8 cellular contexts compared by ENCODE assay signal in the genomic region with DNA sequence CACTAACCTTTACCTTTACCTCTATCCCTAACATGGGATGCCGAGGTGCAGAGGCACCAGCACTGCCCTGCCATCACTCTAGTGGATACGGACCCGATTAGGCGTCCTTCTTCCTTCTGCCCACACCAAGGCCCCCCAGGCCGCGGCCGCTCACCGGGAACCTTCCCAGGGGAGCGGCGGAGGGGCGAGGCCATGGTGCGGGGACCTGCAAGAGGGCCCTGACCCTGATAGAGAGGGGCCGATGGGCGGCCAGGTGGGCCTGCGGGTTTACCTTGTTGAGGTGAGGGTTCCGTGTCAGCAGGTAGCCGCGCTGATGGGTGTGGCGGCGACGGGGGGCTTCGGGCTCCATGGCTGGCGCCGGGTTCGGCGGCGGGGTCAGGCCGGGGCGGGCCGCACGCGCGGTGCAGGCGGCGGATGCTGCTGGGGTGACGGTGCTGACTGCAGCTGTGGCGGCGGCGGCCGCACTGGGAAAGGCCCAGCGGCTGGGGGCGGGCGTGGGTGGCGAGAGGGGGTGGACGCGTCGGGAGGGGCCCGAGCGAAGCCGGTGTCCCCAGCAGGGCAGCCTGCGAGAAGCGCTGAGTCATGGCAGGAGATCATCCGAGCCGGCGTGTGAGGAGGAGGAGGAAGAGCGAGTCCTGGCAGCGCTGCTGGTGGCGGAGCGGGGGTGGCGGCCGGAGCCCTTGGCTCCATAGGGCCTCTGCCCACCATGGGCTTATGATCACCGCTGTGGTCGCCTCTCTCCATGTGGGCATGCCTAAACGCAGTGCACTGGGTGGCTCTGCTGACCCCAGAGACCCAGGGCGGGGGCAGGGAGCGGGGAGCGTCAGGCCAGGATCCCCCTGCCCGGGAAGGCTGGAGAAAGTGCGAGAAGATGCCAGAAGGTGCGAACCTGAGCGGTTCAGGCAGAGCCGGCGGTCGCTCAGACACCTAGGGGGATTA. TPM values are rescaled to one million over a fixed set of nuclear protein-coding genes. Genes with fewer than 3 reads are reported as not detected.
DNase-seq lines count a peak whose midpoint lies in the region; ATAC-seq, FAIRE-seq and TF ChIP-seq lines count a peak whose summit lies in the region.

ME1 (minus strand) TSS at position 446 of the 939 bp plus-strand sequence; CDS start at position 349, 97 bp downstream.

- H3K9me3 ChIP-seq in kidney (ENCODE audit: control insufficient read depth in 1 of 2, low read length in 2 of 2) = no peaks in the 10 kb centered on the region

- H3K4me3 ChIP-seq in kidney (ENCODE audit: low read length in 2 of 2) = peak within 1 kb of the TSS; percentile 56 to 61

- TF ChIP-seq CTCF in GM20000 (IDR thresholded peaks at IDR 0.05; ENCODE audit: extremely low read depth, missing control alignments) (no peak), kidney (IDR thresholded peaks at IDR 0.05; ENCODE audit: borderline replicate concordance, extremely low read depth, insufficient read depth) (no peak)

- intact Hi-C loops in kidney (cut with DNase I) = no loop called here

- FAIRE-seq in kidney (lab: Jason Lieb, UNC) = no peak

- peak within 1 kb of the TSS in 1 of 2 donors; percentile 41 for H3K9ac ChIP-seq in kidney (ENCODE audit: low read length in 2 of 2)

- H3K27ac ChIP-seq in cingulate gyrus (ENCODE audit: low read depth, low read length) = peak within 1 kb of the TSS; percentile 84
- no peak within 1 kb of the TSS for H3K27ac ChIP-seq in kidney (ENCODE audit: low read depth in 2 of 2, low read length in 2 of 2)

- H3K36me3 ChIP-seq in kidney (ENCODE audit: control insufficient read depth in 1 of 2, insufficient read depth in 2 of 2, low read length in 2 of 2) = no peaks in the 10 kb centered on the region

- H3K4me1 ChIP-seq in kidney (ENCODE audit: control insufficient read depth in 1 of 2, insufficient read depth in 1 of 2, low read depth in 1 of 2, low read length in 2 of 2) = peaks cover 0 to 3% of the 10 kb centered on the region in 2 donors

- ATAC-seq in HG03558 (IDR thresholded peaks at IDR 0.05; ENCODE audit: extremely low read depth, unreplicated experiment) = peak; percentile 79

- DNase-seq in Daoy (ENCODE audit: low read depth) (peak; percentile 93), GM20000 (ENCODE audit: low spot score) (peak; percentile 86), T1000 (lab: John Stamatoyannopoulos, UW) (peak; percentile 48), kidney (peak; percentile 88), OCI-M1 (lab: John Stamatoyannopoulos, UW) (no peak)
- DNase-seq in stimulated activated CD4-positive, alpha-beta T cell treated with anti-CD3 and anti-CD28 coated beads, Interleukin-15, amount 100 ng/mL, for 24 hours = peak; percentile 40

RNA-seq across cellular contexts. Expression of gene ME1, which starts in this region (rescaled TPM):
- total RNA-seq in Daoy (2014; rRNA removed; shearing (Covaris generic)) = 19.9 and 22.4 TPM in 2 replicates
- 3.3 TPM for total RNA-seq in kidney
- 5.5 TPM for polyA plus RNA-seq in kidney (ENCODE audit: insufficient read depth, low read depth, low replicate concordance)
